16 cellular contexts compared by ENCODE assay signal in the genomic region with DNA sequence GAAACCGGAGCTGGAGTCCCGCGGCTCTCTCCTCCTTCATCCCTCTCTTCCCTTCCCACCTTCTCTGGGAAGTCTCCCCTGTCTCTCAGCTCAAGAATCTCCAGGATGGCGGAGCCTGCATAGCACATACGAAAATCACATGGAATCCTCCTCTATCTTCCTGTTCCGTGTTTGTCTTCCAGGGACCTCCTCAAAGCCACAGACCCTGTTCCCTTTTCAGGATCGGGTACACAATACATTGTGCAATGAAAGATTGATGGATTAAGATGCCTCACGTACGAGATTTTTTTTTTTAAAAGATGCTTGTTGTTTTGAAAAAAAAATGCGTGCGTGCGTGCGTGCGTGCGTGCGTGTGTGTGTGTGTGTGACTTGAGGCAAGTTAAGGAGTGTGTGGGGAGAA. TPM values are rescaled to one million over a fixed set of nuclear protein-coding genes. Genes with fewer than 3 reads are reported as not detected.
DNase-seq lines count a peak whose midpoint lies in the region; ATAC-seq and TF ChIP-seq lines count a peak whose summit lies in the region.
"Had no signal": no experiment of that assay in that cellular context is flagged by ENCODE, and none has a peak within 500 bp of the region (broad histone marks: within the 10 kb centered on the region; RNA-seq: fewer than 3 reads in every experiment).

No MANE protein-coding gene starts in this region.

- intact Hi-C loops in stomach (cut with DNase I; ENCODE audit: low total_unique reads) = no loop called here
- intact Hi-C loops in CD8-positive, alpha-beta T cell (cut with DNase I, micrococcal nuclease) = no loop called here

- H3K4me1 ChIP-seq in osteoblast (ENCODE audit: insufficient read depth, low read length) = no peaks in the 10 kb centered on the region
- no peaks in the 10 kb centered on the region for H3K4me1 ChIP-seq in stomach
- no peaks in the 10 kb centered on the region for H3K4me1 ChIP-seq in CD8-positive, alpha-beta T cell (ENCODE audit: insufficient read depth, low read length)
- H3K4me1 ChIP-seq in HAP-1 = no peaks in the 10 kb centered on the region
- H3K4me1 ChIP-seq: A549 had no signal

- WGBS in stomach, 5 donors = 65 to 81% (median 69%) methylated on average over 16 of the region's 16 CpGs

- H3K9me3 ChIP-seq in osteoblast (ENCODE audit: low read depth, low read length) = no peaks in the 10 kb centered on the region
- H3K9me3 ChIP-seq in stomach = no peaks in the 10 kb centered on the region
- no peaks in the 10 kb centered on the region for H3K9me3 ChIP-seq in CD8-positive, alpha-beta T cell (ENCODE audit: low read length)
- H3K9me3 ChIP-seq in HAP-1 = no peaks in the 10 kb centered on the region
- H3K9me3 ChIP-seq: A549 had no signal

- H4K20me1 ChIP-seq in osteoblast (ENCODE audit: insufficient read depth, low read length) = no peaks in the 10 kb centered on the region

- no peak for TF ChIP-seq EP300 in stomach (IDR thresholded peaks at IDR 0.05)

- no peaks in the 10 kb centered on the region for H3K9me3 Mint-ChIP-seq in CD8-positive, alpha-beta T cell
- H3K9me3 Mint-ChIP-seq: CD4-positive, alpha-beta T cell; H9 had no signal

- H3K4me3 ChIP-seq in osteoblast (ENCODE audit: insufficient read depth, low read length) (no peak overlapping the region), stomach (no peak overlapping the region), HAP-1 (no peak overlapping the region)
- no peak overlapping the region for H3K4me3 ChIP-seq in CD8-positive, alpha-beta T cell (ENCODE audit: low read depth, low read length)
- H3K4me3 ChIP-seq: A549 had no signal

- CTCF ChIA-PET in CD8-positive, alpha-beta T cell (lab: Charles Lee) = interaction anchor here (0.6 kb wide), 1 partner anchor 15 kb away, joined by 3 read pairs; no protein-coding TSS in a partner anchor

- H3K36me3 ChIP-seq in osteoblast (ENCODE audit: insufficient read depth, low read length) (no peaks in the 10 kb centered on the region), stomach (no peaks in the 10 kb centered on the region), HAP-1 (replicated peaks) (no peaks in the 10 kb centered on the region)
- no peaks in the 10 kb centered on the region for H3K36me3 ChIP-seq in CD8-positive, alpha-beta T cell (ENCODE audit: insufficient read depth, low read length)

- H3K4me1 Mint-ChIP-seq in CD8-positive, alpha-beta T cell (ENCODE audit: low read depth) = no peaks in the 10 kb centered on the region

- H3K27ac Mint-ChIP-seq in CD8-positive, alpha-beta T cell = no peak overlapping the region
- H3K27ac Mint-ChIP-seq: CD4-positive, alpha-beta T cell; H9 had no signal

- in situ Hi-C loops in HAP-1 (cut with MboI; ENCODE audit: low sequenced_read_pairs) = no loop called here

- H3K27me3 ChIP-seq in osteoblast (ENCODE audit: insufficient read depth, low read length) (no peaks in the 10 kb centered on the region), stomach (peaks cover 0 to 66% (median 0%) of the 10 kb centered on the region in 3 donors), HAP-1 (ENCODE audit: low read depth) (no peaks in the 10 kb centered on the region)
- no peaks in the 10 kb centered on the region for H3K27me3 ChIP-seq in CD8-positive, alpha-beta T cell (ENCODE audit: insufficient read depth, low read length)

- no peak for ATAC-seq in CD8-positive, alpha-beta T cell
- no peak for ATAC-seq in HG03342 (IDR thresholded peaks at IDR 0.05; ENCODE audit: unreplicated experiment)
- ATAC-seq: A549 had no signal

- TF ChIP-seq POLR2A in stomach (IDR thresholded peaks at IDR 0.05) = no peak

- no peaks in the 10 kb centered on the region for H3K79me2 ChIP-seq in osteoblast (ENCODE audit: insufficient read depth, low read length)

- peaks cover 11% of the 10 kb centered on the region for H3K27me3 Mint-ChIP-seq in CD8-positive, alpha-beta T cell (ENCODE audit: low read depth)

- no peaks in the 10 kb centered on the region for H3K36me3 Mint-ChIP-seq in CD8-positive, alpha-beta T cell

- H3K4me3 Mint-ChIP-seq in CD8-positive, alpha-beta T cell = no peak overlapping the region
- H3K4me3 Mint-ChIP-seq: CD4-positive, alpha-beta T cell; H9 had no signal

- no peak for TF ChIP-seq CTCF in osteoblast (IDR thresholded peaks at IDR 0.05; ENCODE audit: extremely low read depth, low read depth, low read length)
- no peak for TF ChIP-seq CTCF in stomach (IDR thresholded peaks at IDR 0.05)
- no peak for TF ChIP-seq CTCF in CD8-positive, alpha-beta T cell (IDR thresholded peaks at IDR 0.05)

- no peak overlapping the region for H3K4me2 ChIP-seq in osteoblast (ENCODE audit: insufficient read depth, low read length)
- H3K4me2 ChIP-seq: A549 had no signal

- DNase-seq in activated CD8-positive, alpha-beta memory T cell treated with anti-CD3 and anti-CD28 coated beads for 24 hours = peak; percentile 17
- no peak for DNase-seq in activated CD8-positive, alpha-beta memory T cell treated with anti-CD3 and anti-CD28 coated beads, Interleukin-2, amount 50 U/mL, for 4 hours
- peak; percentile 55 for DNase-seq in osteoblast (ENCODE audit: insufficient read length, low spot score, missing footprints)
- peak; percentile 7 for DNase-seq in stomach
- DNase-seq in CD8-positive, alpha-beta T cell = no peak
- DNase-seq in HAP-1 (ENCODE audit: low spot score in 2 of 2) = no peak
- DNase-seq: AML-193; CD4-positive, alpha-beta T cell; DMS153; GF-D8; H9; IMR-90 had no signal

- H3K27ac ChIP-seq in osteoblast (ENCODE audit: low read depth, low read length) (no peak overlapping the region), stomach (no peak overlapping the region)
- no peak overlapping the region for H3K27ac ChIP-seq in CD8-positive, alpha-beta T cell (ENCODE audit: low read depth, low read length)
- H3K27ac ChIP-seq: 22Rv1, A549, C4-2B had no signal

- POLR2A ChIA-PET in CD8-positive, alpha-beta T cell (lab: Charles Lee) = no interaction called here

- no peak overlapping the region for H2AFZ ChIP-seq in osteoblast (ENCODE audit: low read length)

RNA-seq across cellular contexts. Expression of a gene that starts 46.6 kb away (rescaled TPM):
- under 0.01 and 0.29 TPM in 2 replicates for total RNA-seq in osteoblast
- total RNA-seq in stomach = 10 to 100 TPM in 2 of 5 donors, 1 to 10 TPM in 1, under 1 TPM in 1, not detected in 1; 0.29 to 58.3 (median 8.1) TPM
- 10 to 100 TPM in 2 of 3 donors, 1 to 10 TPM in 1; 4.4 to 10.8 (median 10.5) TPM for polyA plus RNA-seq in stomach
- total RNA-seq in CD8-positive, alpha-beta T cell = not detected
- total RNA-seq: CD4-positive, alpha-beta T cell had no signal

Comparison
In these comparisons a context has a peak if more than half of its experiments do, and no peak if none do; other contexts are left out.
1. DNase-seq: peak in activated CD8-positive, alpha-beta memory T cell treated with anti-CD3 and anti-CD28 coated beads for 24 hours (single experiment), osteoblast (single experiment) and stomach (single experiment); none in activated CD8-positive, alpha-beta memory T cell treated with anti-CD3 and anti-CD28 coated beads, Interleukin-2, amount 50 U/mL, for 4 hours (single experiment), CD8-positive, alpha-beta T cell (0 of 7) and HAP-1 (0 of 2).